In genomic region chr15:85646538-85647091, GRCh38 we compare ENCODE assay signal across 8 cellular contexts.
A peak's percentile ranks its signal among the peaks of the same experiment; 100 is the strongest.
DNase-seq lines count a peak whose midpoint lies in the region; ATAC-seq and TF ChIP-seq lines count a peak whose summit lies in the region.

No MANE protein-coding gene starts in this region.

- CTCF ChIA-PET in mammary epithelial cell (lab: Charles Lee; ENCODE audit: low non-redundant PET), result no interaction called here
- CTCF ChIA-PET in MCF 10A (lab: Yijun Ruan, JAX), result interaction anchor here (1.0 to 1.4 kb wide), 2 partner anchors 273 to 350 kb away, joined by 3 read pairs; no protein-coding TSS in a partner anchor
- CTCF ChIA-PET in naive thymus-derived CD4-positive, alpha-beta T cell (lab: Charles Lee), result no interaction called here

- no peak overlapping the region for H3K27ac ChIP-seq in mammary epithelial cell (ENCODE audit: insufficient read depth, low read depth, low read length)
- no peak overlapping the region for H3K27ac ChIP-seq in naive thymus-derived CD4-positive, alpha-beta T cell (ENCODE audit: low read depth, low read length)

- no peak overlapping the region for H3K4me3 ChIP-seq in mammary epithelial cell (replicated peaks in 1 of 3; ENCODE audit: insufficient read depth in 1 of 3, low read depth in 2 of 3, low read length in 3 of 3)
- H3K4me3 ChIP-seq in naive thymus-derived CD4-positive, alpha-beta T cell (ENCODE audit: low read length), result no peak overlapping the region

- H3K27me3 ChIP-seq in mammary epithelial cell (ENCODE audit: insufficient read depth, low read length), result no peaks in the 10 kb centered on the region
- no peaks in the 10 kb centered on the region for H3K27me3 ChIP-seq in naive thymus-derived CD4-positive, alpha-beta T cell (ENCODE audit: control insufficient read depth in 2 of 2, insufficient read depth in 2 of 2, low read length in 2 of 2)

- POLR2A ChIA-PET in MCF 10A (lab: Yijun Ruan, JAX), result no interaction called here
- POLR2A ChIA-PET in naive thymus-derived CD4-positive, alpha-beta T cell (lab: Charles Lee), result interaction anchor here (0.6 to 0.9 kb wide), 2 partner anchors 13 to 62 kb away, joined by 3 to 4 read pairs; no protein-coding TSS in a partner anchor

- H3K9me3 Mint-ChIP-seq in MCF 10A (ENCODE audit: unreplicated experiment), result no peaks in the 10 kb centered on the region
- H3K9me3 Mint-ChIP-seq in activated T-cell treated with anti-CD3 and anti-CD28 coated beads, Interleukin-2, amount 50 U/mL, for 72 hours, result peaks cover 2 to 3% of the 10 kb centered on the region in 2 donors
- peaks cover 0 to 3% (median 0%) of the 10 kb centered on the region in 11 donors for H3K9me3 Mint-ChIP-seq in naive thymus-derived CD4-positive, alpha-beta T cell

- H3K4me1 ChIP-seq in mammary epithelial cell (ENCODE audit: insufficient read depth, low read length), result peaks cover 7% of the 10 kb centered on the region
- peaks cover 8 to 35% of the 10 kb centered on the region in 2 donors for H3K4me1 ChIP-seq in naive thymus-derived CD4-positive, alpha-beta T cell (ENCODE audit: control insufficient read depth in 2 of 2, insufficient read depth in 2 of 2, low read length in 2 of 2)

- H3K27ac Mint-ChIP-seq in MCF 10A (ENCODE audit: low read depth, unreplicated experiment), result no peak overlapping the region
- H3K27ac Mint-ChIP-seq in activated T-cell treated with anti-CD3 and anti-CD28 coated beads, Interleukin-2, amount 50 U/mL, for 72 hours, result peak overlapping the region; percentile 82
- peak overlapping the region in 6 of 9 donors; percentile 10 to 81 (median 48) for H3K27ac Mint-ChIP-seq in naive thymus-derived CD4-positive, alpha-beta T cell

- H3K27me3 Mint-ChIP-seq in MCF 10A (ENCODE audit: insufficient read depth, unreplicated experiment), result no peaks in the 10 kb centered on the region
- no peaks in the 10 kb centered on the region for H3K27me3 Mint-ChIP-seq in activated T-cell treated with anti-CD3 and anti-CD28 coated beads, Interleukin-2, amount 50 U/mL, for 72 hours (ENCODE audit: low read depth)
- no peaks in the 10 kb centered on the region for H3K27me3 Mint-ChIP-seq in naive thymus-derived CD4-positive, alpha-beta T cell

- DNase-seq in mammary epithelial cell (peak; percentile 37), MCF 10A (ENCODE audit: unreplicated experiment) (no peak), Right ventricle myocardium inferior (ENCODE audit: missing footprints) (no peak), epidermal melanocyte (ENCODE audit: insufficient read length, low spot score) (no peak), hypothalamus (lab: John Stamatoyannopoulos, UW) (no peak)
- peak; percentile 43 to 57 for DNase-seq in activated T-cell treated with anti-CD3 and anti-CD28 coated beads, Interleukin-2, amount 50 U/mL, for 72 hours
- peak in 1 of 9 donors; percentile 35 for DNase-seq in naive thymus-derived CD4-positive, alpha-beta T cell

- peak; percentile 91 for ATAC-seq in HG02973 (IDR thresholded peaks at IDR 0.05; ENCODE audit: unreplicated experiment)
- ATAC-seq in activated T-cell treated with anti-CD3 and anti-CD28 coated beads, Interleukin-2, amount 50 U/mL, for 72 hours (replicated peaks in 1 of 2), result peak; percentile 86 to 89
- ATAC-seq in naive thymus-derived CD4-positive, alpha-beta T cell, result peak; percentile 78
- ATAC-seq in Right ventricle myocardium inferior, result no peak

- H3K9ac ChIP-seq in mammary epithelial cell (ENCODE audit: insufficient read depth, low read length), result no peak overlapping the region

- in situ Hi-C loops in mammary epithelial cell (cut with MboI; ENCODE audit: low sequenced_read_pairs in 2 of 2), result no loop called here

- TF ChIP-seq CTCF in mammary epithelial cell (conservative IDR thresholded peaks at IDR 0.05 in 1 of 2, IDR thresholded peaks at IDR 0.05 in 1 of 2; ENCODE audit: extremely low read depth in 1 of 2, insufficient read depth in 1 of 2, low read depth in 1 of 2, low read length in 2 of 2) (no peak), MCF 10A (IDR thresholded peaks at IDR 0.05; ENCODE audit: unreplicated experiment) (no peak)

- dilution Hi-C loops in mammary epithelial cell (cut with HindIII; ENCODE audit: low sequenced_read_pairs), result no loop called here

- no peak overlapping the region for H3K4me2 ChIP-seq in mammary epithelial cell (ENCODE audit: insufficient read depth, low read depth, low read length)

- peaks cover 53% of the 10 kb centered on the region for H3K36me3 Mint-ChIP-seq in MCF 10A (ENCODE audit: insufficient read depth, unreplicated experiment)
- peaks cover 17 to 32% of the 10 kb centered on the region in 2 donors for H3K36me3 Mint-ChIP-seq in activated T-cell treated with anti-CD3 and anti-CD28 coated beads, Interleukin-2, amount 50 U/mL, for 72 hours (ENCODE audit: insufficient read depth in 2 of 2)
- peaks cover 4 to 33% (median 24%) of the 10 kb centered on the region in 5 donors for H3K36me3 Mint-ChIP-seq in naive thymus-derived CD4-positive, alpha-beta T cell

- no peaks in the 10 kb centered on the region for H4K20me1 ChIP-seq in mammary epithelial cell (ENCODE audit: insufficient read depth, low read length)

- intact Hi-C loops in mammary epithelial cell (cut with micrococcal nuclease) (no loop called here), MCF 10A (cut with micrococcal nuclease) (no loop called here), Right ventricle myocardium inferior (cut with DNase I) (no loop called here)
- intact Hi-C loops in naive thymus-derived CD4-positive, alpha-beta T cell (cut with micrococcal nuclease), result loop anchor here in 1 of 2 donors (1.0 to 5.0 kb wide), 5 partner anchors 22 to 64 kb away; no protein-coding TSS in a partner anchor

- H2AFZ ChIP-seq in mammary epithelial cell (ENCODE audit: low read depth, low read length), result no peak overlapping the region

- BruUV-seq in mammary epithelial cell (replicated peaks; lab: Mats Ljungman, UMichigan) (no TSS peak), MCF 10A (replicated peaks; lab: Mats Ljungman, UMichigan) (no TSS peak)

- H3K4me1 Mint-ChIP-seq in MCF 10A (ENCODE audit: insufficient read depth, unreplicated experiment), result peaks cover 7% of the 10 kb centered on the region
- H3K4me1 Mint-ChIP-seq in activated T-cell treated with anti-CD3 and anti-CD28 coated beads, Interleukin-2, amount 50 U/mL, for 72 hours (ENCODE audit: low read depth), result peaks cover 61% of the 10 kb centered on the region
- peaks cover 28 to 45% (median 38%) of the 10 kb centered on the region in 7 donors for H3K4me1 Mint-ChIP-seq in naive thymus-derived CD4-positive, alpha-beta T cell

- no peak overlapping the region for H3K4me3 Mint-ChIP-seq in MCF 10A (ENCODE audit: unreplicated experiment)
- peak overlapping the region; percentile 49 to 64 for H3K4me3 Mint-ChIP-seq in activated T-cell treated with anti-CD3 and anti-CD28 coated beads, Interleukin-2, amount 50 U/mL, for 72 hours
- peak overlapping the region in 2 of 10 donors; percentile 21 to 51 for H3K4me3 Mint-ChIP-seq in naive thymus-derived CD4-positive, alpha-beta T cell

- H3K79me2 ChIP-seq in mammary epithelial cell (ENCODE audit: insufficient read depth, low read length), result peaks cover 7% of the 10 kb centered on the region

- peaks cover 19% of the 10 kb centered on the region for H3K36me3 ChIP-seq in mammary epithelial cell (ENCODE audit: insufficient read depth, low read length)
- peaks cover 0 to 15% (median 3%) of the 10 kb centered on the region in 3 experiments for H3K36me3 ChIP-seq in naive thymus-derived CD4-positive, alpha-beta T cell (ENCODE audit: control insufficient read depth in 2 of 3, insufficient read depth in 3 of 3, low read length in 3 of 3)

- no peaks in the 10 kb centered on the region for H3K9me3 ChIP-seq in mammary epithelial cell (replicated peaks; ENCODE audit: insufficient read depth, low read length)
- no peaks in the 10 kb centered on the region for H3K9me3 ChIP-seq in naive thymus-derived CD4-positive, alpha-beta T cell (ENCODE audit: control insufficient read depth in 2 of 3, low read length in 3 of 3)

- WGBS in mammary epithelial cell (ENCODE audit: low coverage, missing lambda C conversion rate), result 98% methylated on average over 4 of the region's 4 CpGs

Comparison
In these comparisons a context has a peak if more than half of its experiments do, and no peak if none do; other contexts are left out.
1. DNase-seq: peak in mammary epithelial cell (single experiment) and activated T-cell treated with anti-CD3 and anti-CD28 coated beads, Interleukin-2, amount 50 U/mL, for 72 hours (2 of 2); none in MCF 10A (single experiment), Right ventricle myocardium inferior (single experiment), epidermal melanocyte (single experiment) and hypothalamus (0 of 51).